In genomic region chr2:65432227-65433190, GRCh38 we compare ENCODE assay signal across 7 cellular contexts. TPM values are rescaled to one million over a fixed set of nuclear protein-coding genes. Genes with fewer than 3 reads are reported as not detected.
A peak's percentile ranks its signal among the peaks of the same experiment; 100 is the strongest.
DNase-seq lines count a peak whose midpoint lies in the region; ATAC-seq and TF ChIP-seq lines count a peak whose summit lies in the region.

SPRED2 (minus strand) TSS chr2:65432599; CDS start chr2:65431987, 612 bp downstream.

- H3K9me3 ChIP-seq in spleen = no peaks in the 10 kb centered on the region

- peaks cover 6 to 57% (median 38%) of the 10 kb centered on the region in 6 donors for H3K4me1 ChIP-seq in spleen

- H3K27ac Mint-ChIP-seq in activated B cell treated with CpG ODN at 0.5 μM for 24 hours = peak within 1 kb of the TSS; percentile 69

- peaks cover 4% of the 10 kb centered on the region for H3K36me3 Mint-ChIP-seq in activated B cell treated with CpG ODN at 0.5 μM for 24 hours (ENCODE audit: low read depth)

- peaks cover 0 to 34% (median 0%) of the 10 kb centered on the region in 7 donors for H3K27me3 ChIP-seq in spleen (replicated peaks in 1 of 7)

- POLR2A ChIA-PET in activated B cell treated with CpG ODN at 0.5 μM for 24 hours (lab: Charles Lee) = interaction anchor here (0.6 to 1.0 kb wide), 3 partner anchors 11 to 25 kb away, joined by 3 to 4 read pairs (median 3); no protein-coding TSS in a partner anchor

- intact Hi-C loops in activated B cell treated with CpG ODN at 0.5 μM for 24 hours (cut with micrococcal nuclease) = loop anchor here (1.0 to 5.0 kb wide), 4 partner anchors 42 to 1845 kb away; partner anchors contain the start of genes MDH1, RAB1A and WDPCP
- intact Hi-C loops in spleen (cut with DNase I; ENCODE audit: low total_unique reads) = loop anchor here (10.0 kb wide), 1 partner anchor 168 kb away; no protein-coding TSS in a partner anchor

- DNase-seq in NCI-H2227 treated with DMSO at 0.1 percent for 48 hours (lab: John Stamatoyannopoulos, UW) (peak; percentile 96), activated B cell treated with CpG ODN at 0.5 μM for 24 hours (peak; percentile 62), cerebellar nuclear complex (lab: John Stamatoyannopoulos, UW) (peak; percentile 14 to 79), islet precursor cell (peak; percentile 96), spleen (peak; percentile 92)

- peak; percentile 45 for TF ChIP-seq POLR2A in GM18505 (IDR thresholded peaks at IDR 0.05; ENCODE audit: borderline replicate concordance, extremely low read depth, insufficient read depth, insufficient read length)
- TF ChIP-seq POLR2A in spleen (IDR thresholded peaks at IDR 0.05) = no peak

- TF ChIP-seq CTCF in activated B cell treated with CpG ODN at 0.5 μM for 24 hours (IDR thresholded peaks at IDR 0.05) (no peak), spleen (IDR thresholded peaks at IDR 0.05 in 8 of 11, conservative IDR thresholded peaks at IDR 0.05 in 3 of 11) (peak in 3 of 11 experiments; percentile 25 to 34 (median 27))

- peak within 1 kb of the TSS; percentile 90 for H3K4me3 Mint-ChIP-seq in activated B cell treated with CpG ODN at 0.5 μM for 24 hours

- WGBS in spleen, 5 donors = 0 to 1% (median 1%) methylated on average over 52 to 68 of the region's 68 CpGs

- H3K27ac ChIP-seq in spleen = peak within 1 kb of the TSS; percentile 53 to 92 (median 86)

- ATAC-seq in GM18505 (IDR thresholded peaks at IDR 0.05; ENCODE audit: unreplicated experiment) = peak; percentile 27
- peak; percentile 26 for ATAC-seq in HG03139 (IDR thresholded peaks at IDR 0.05; ENCODE audit: unreplicated experiment)
- peak; percentile 30 for ATAC-seq in activated B cell treated with CpG ODN at 0.5 μM for 24 hours (ENCODE audit: low read depth)

- H3K27me3 Mint-ChIP-seq in activated B cell treated with CpG ODN at 0.5 μM for 24 hours = peaks cover 19% of the 10 kb centered on the region

- H3K4me3 ChIP-seq in spleen = peak within 1 kb of the TSS; percentile 73 to 98 (median 90)

- H3K4me1 Mint-ChIP-seq in activated B cell treated with CpG ODN at 0.5 μM for 24 hours = peaks cover 23% of the 10 kb centered on the region

- no peaks in the 10 kb centered on the region for H3K9me3 Mint-ChIP-seq in activated B cell treated with CpG ODN at 0.5 μM for 24 hours

- CTCF ChIA-PET in activated B cell treated with CpG ODN at 0.5 μM for 24 hours (lab: Charles Lee) = no interaction called here

- no peaks in the 10 kb centered on the region for H3K36me3 ChIP-seq in spleen

RNA-seq across cellular contexts. Expression of gene SPRED2, which starts in this region (rescaled TPM):
- total RNA-seq in activated B cell treated with CpG ODN at 0.5 μM for 24 hours (2.5 and 3.1 TPM in 2 replicates), spleen (10 to 100 TPM; 12.6 to 26.4 (median 14.9) TPM)
- polyA plus RNA-seq in spleen = 1 to 10 TPM; 3.5 to 5.5 (median 4.6) TPM

Comparison
In these comparisons a context has a peak if more than half of its experiments do, and no peak if none do; other contexts are left out.
1. Peak in every context shown above with its lines: DNase-seq, ATAC-seq, H3K4me3 ChIP-seq and H3K27ac ChIP-seq.